In genomic region chr1:205739348-205740160, GRCh38 we compare ENCODE assay signal across 2 cellular contexts.
TF ChIP-seq lines count a peak whose summit lies in the region.

No MANE protein-coding gene starts in this region.

TF ChIP-seq in HEK293T, 16 proteins besides CTCF, POLR2A, EP300 and RAD21:
- TF ChIP-seq ZNF384 (IDR thresholded peaks at IDR 0.05) (peak; percentile 99), NFRKB (IDR thresholded peaks at IDR 0.05) (no peak), L3MBTL2 (conservative IDR thresholded peaks at IDR 0.05) (no peak), CTBP1 (IDR thresholded peaks at IDR 0.05; ENCODE audit: borderline replicate concordance) (no peak), FOXM1 (IDR thresholded peaks at IDR 0.05; ENCODE audit: borderline replicate concordance) (no peak), ARNT (IDR thresholded peaks at IDR 0.05) (no peak), BHLHE40 (IDR thresholded peaks at IDR 0.05; ENCODE audit: borderline replicate concordance) (no peak)
TF ChIP-seq in HEK293T: peak in this region for 1.

TF ChIP-seq in HepG2, 621 proteins besides CTCF, POLR2A, EP300 and RAD21:
- TF ChIP-seq MXD4 (CRISPR knock-in tag; IDR thresholded peaks at IDR 0.05) (no peak), GFI1 (CRISPR knock-in tag; IDR thresholded peaks at IDR 0.05; ENCODE audit: borderline replicate concordance) (no peak), RBM22 (optimal IDR thresholded peaks at IDR 0.05; ENCODE audit: low read length) (peak; percentile 32), ZNF343 (CRISPR knock-in tag; IDR thresholded peaks at IDR 0.05) (no peak), ZNF749 (CRISPR knock-in tag; IDR thresholded peaks at IDR 0.05; ENCODE audit: borderline replicate concordance) (no peak), CHCHD3 (CRISPR knock-in tag; IDR thresholded peaks at IDR 0.05) (no peak), FOXA3 (CRISPR knock-in tag; IDR thresholded peaks at IDR 0.05) (peak; percentile 55), ZNF614 (CRISPR knock-in tag; IDR thresholded peaks at IDR 0.05; ENCODE audit: borderline replicate concordance) (no peak), ZNF484 (CRISPR knock-in tag; IDR thresholded peaks at IDR 0.05; ENCODE audit: borderline replicate concordance, low read depth) (no peak), ZEB1 (IDR thresholded peaks at IDR 0.05; ENCODE audit: insufficient replicate concordance, low read depth) (no peak), MYNN (CRISPR knock-in tag; IDR thresholded peaks at IDR 0.05; ENCODE audit: low read depth) (no peak), RFXANK (CRISPR knock-in tag; IDR thresholded peaks at IDR 0.05) (no peak), ZBTB46 (CRISPR knock-in tag; IDR thresholded peaks at IDR 0.05; ENCODE audit: borderline replicate concordance) (no peak), ZNF460 (CRISPR knock-in tag; IDR thresholded peaks at IDR 0.05; ENCODE audit: borderline replicate concordance) (peak; percentile 56; the same call in 1 of the 2 replicates), ZBTB14 (CRISPR knock-in tag; IDR thresholded peaks at IDR 0.05) (no peak), ZNF761 (CRISPR knock-in tag; conservative IDR thresholded peaks at IDR 0.05) (no peak), XRCC5 (optimal IDR thresholded peaks at IDR 0.05; ENCODE audit: low read length) (no peak), CSRNP1 (CRISPR knock-in tag; IDR thresholded peaks at IDR 0.05) (no peak), BCL6 (CRISPR knock-in tag; IDR thresholded peaks at IDR 0.05) (no peak), HNF4G (IDR thresholded peaks at IDR 0.05; ENCODE audit: borderline replicate concordance, low read depth, low read length) (no peak), HNF4G (CRISPR knock-in tag; IDR thresholded peaks at IDR 0.05; ENCODE audit: borderline replicate concordance, low read depth) (no peak), SP1 (IDR thresholded peaks at IDR 0.05) (no peak), SP1 (CRISPR knock-in tag; IDR thresholded peaks at IDR 0.05) (no peak), SPEN (CRISPR knock-in tag; IDR thresholded peaks at IDR 0.05; ENCODE audit: low read depth) (no peak), SNAPC2 (CRISPR knock-in tag; IDR thresholded peaks at IDR 0.05) (no peak), ZNF362 (CRISPR knock-in tag; IDR thresholded peaks at IDR 0.05; ENCODE audit: borderline replicate concordance) (peak; percentile 96), MTF1 (CRISPR knock-in tag; IDR thresholded peaks at IDR 0.05) (no peak), ZNF777 (CRISPR knock-in tag; IDR thresholded peaks at IDR 0.05) (no peak), DNMT3B (CRISPR knock-in tag; conservative IDR thresholded peaks at IDR 0.05) (no peak), ZNF768 (CRISPR knock-in tag; IDR thresholded peaks at IDR 0.05) (no peak), SOX6 (IDR thresholded peaks at IDR 0.05) (no peak), SOX6 (CRISPR knock-in tag; IDR thresholded peaks at IDR 0.05) (peak; percentile 24; the same call in 1 of the 2 replicates), ZNF256 (CRISPR knock-in tag; conservative IDR thresholded peaks at IDR 0.05) (no peak), ZNF720 (CRISPR knock-in tag; IDR thresholded peaks at IDR 0.05) (no peak), ATF7 (IDR thresholded peaks at IDR 0.05) (no peak), ATF7 (CRISPR knock-in tag; IDR thresholded peaks at IDR 0.05) (no peak), ZNF678 (CRISPR knock-in tag; IDR thresholded peaks at IDR 0.05) (no peak)
TF ChIP-seq in HepG2: peak in this region for 5.
